Comparison of ENCODE assay signal across 1 cellular context in the genomic region with DNA sequence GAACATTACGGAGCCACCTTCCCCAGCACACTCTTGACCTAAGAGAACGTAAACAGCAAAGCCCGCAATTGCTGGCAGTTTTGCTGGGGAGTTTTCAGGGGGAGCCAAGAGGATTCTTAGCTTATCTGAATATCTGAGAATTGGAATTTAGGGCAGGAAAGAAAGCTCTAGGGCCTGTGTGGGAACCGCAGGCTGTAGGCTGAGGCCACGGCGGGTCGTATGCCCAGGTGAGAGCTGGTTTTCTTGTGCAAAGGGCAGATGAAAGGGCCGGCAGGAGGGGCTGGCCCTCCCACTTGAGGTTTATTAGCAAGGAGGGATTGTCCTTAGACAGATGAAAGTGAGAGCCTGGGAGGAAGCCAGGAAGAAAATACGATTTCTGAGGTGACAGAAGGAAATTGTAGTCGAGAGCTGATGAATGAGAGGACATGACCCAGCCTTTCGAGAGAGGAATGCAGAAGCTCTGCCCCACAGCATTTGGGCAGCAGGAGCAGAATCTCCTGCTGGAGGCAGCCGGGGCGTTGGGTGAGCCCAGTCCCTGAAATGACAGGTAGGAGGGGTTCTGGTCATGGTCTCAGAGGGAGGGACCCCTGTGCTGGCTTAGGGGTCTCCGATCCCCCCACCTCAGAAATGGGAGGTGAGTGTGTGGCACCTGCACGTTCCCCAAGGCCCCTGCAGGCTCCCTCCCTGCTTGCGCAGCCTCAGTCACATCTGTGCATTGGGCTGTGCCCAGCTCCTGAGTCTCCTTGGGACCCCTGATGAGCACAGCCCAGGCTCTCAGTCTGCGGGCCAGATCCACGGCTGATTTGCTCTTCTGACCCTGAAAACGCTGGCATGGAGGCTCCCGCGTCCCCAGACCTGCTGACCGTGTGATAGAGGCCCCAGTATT.
TF ChIP-seq lines count a peak whose summit lies in the region.

No MANE protein-coding gene starts in this region.

TF ChIP-seq in H1, 55 proteins besides CTCF, POLR2A, EP300 and RAD21:
- TF ChIP-seq ASH2L (IDR thresholded peaks at IDR 0.05; ENCODE audit: low read length) = no peak
- no peak for TF ChIP-seq SP4 (IDR thresholded peaks at IDR 0.05; ENCODE audit: low read length)
- TF ChIP-seq TBP (IDR thresholded peaks at IDR 0.05; ENCODE audit: low read depth, low read length) = 0 out of 2 replicates have a peak, but pooled peaks have one; percentile 20
- no peak for TF ChIP-seq POLR2AphosphoS5 (IDR thresholded peaks at IDR 0.05; ENCODE audit: low read depth, low read length)
- peak; percentile 2 for TF ChIP-seq NANOG (IDR thresholded peaks at IDR 0.05; ENCODE audit: insufficient read depth, low read depth, low read length, poor library complexity, severe bottlenecking)
